ENCODE assay signal across 1 cellular context in the genomic region with DNA sequence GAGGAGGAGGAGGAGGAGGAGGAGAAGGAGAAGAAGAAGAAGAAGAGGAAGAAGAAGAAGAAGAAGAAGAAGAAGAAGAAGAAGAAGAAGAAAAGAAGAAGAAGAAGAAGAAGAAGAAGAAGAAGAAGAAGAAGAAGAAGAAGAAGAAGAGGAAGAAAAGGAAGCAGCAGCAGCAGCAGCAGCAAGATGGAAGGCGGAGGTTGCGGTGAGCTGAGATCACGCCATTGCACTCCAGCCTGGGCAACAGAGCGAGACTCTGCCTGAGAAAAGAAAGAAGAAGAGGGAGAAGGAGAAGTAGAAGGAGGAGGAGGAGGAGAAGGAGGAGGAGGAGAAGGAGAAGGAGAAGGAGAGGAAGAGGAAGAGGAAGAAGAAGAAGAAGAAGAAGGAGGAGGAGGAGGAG. TPM values are rescaled to one million over a fixed set of nuclear protein-coding genes. Genes with fewer than 3 reads are reported as not detected.
"Had no signal": no experiment of that assay in that cellular context is flagged by ENCODE, and none has a peak within 500 bp of the region (broad histone marks: within the 10 kb centered on the region; RNA-seq: fewer than 3 reads in every experiment).

No MANE protein-coding gene starts in this region.

RNA-seq across cellular contexts. Expression of a gene that starts 55.7 kb away (rescaled TPM):
- total RNA-seq: NCI-H460 had no signal
